Comparison of ENCODE assay signal across 1 cellular context in the genomic region with DNA sequence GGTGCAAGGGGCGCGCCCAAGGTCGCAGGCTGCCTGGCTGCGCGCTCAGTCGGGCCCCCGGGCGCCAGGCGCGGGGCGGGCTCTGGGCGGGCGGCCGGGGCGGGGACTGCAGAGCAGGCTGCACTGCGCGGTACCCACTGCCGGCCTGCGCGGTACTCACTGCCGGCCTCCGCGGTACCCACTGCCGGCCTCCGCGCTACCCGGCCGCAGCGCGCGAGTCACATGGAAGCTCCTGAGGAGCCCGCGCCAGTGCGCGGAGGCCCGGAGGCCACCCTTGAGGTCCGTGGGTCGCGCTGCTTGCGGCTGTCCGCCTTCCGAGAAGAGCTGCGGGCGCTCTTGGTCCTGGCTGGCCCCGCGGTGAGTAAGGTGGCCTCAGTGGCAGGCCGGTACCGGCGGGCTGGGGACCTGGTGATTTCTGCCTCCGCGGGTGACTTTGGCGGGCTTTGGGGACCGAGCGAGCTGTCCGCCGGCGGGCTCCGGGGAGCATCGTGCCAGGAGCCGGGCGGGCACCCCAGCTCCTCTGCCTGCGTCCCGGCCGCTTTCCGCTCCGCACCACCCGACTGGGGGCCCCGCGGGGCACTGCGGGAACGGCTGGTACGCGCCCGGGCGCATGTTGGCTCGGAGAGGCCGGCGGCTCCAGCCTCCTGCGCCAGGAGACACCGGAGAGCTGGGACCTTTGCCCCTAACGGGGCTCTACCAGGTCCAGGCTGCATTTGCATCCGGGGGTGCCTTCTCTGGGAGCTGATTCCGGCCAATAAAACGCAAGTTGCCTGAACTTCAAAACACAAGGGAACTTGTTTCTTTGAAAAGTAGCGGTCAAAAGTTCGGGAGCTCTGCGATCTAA.
A peak's percentile ranks its signal among the peaks of the same experiment; 100 is the strongest.
TF ChIP-seq lines count a peak whose summit lies in the region.

A gene with protein sequence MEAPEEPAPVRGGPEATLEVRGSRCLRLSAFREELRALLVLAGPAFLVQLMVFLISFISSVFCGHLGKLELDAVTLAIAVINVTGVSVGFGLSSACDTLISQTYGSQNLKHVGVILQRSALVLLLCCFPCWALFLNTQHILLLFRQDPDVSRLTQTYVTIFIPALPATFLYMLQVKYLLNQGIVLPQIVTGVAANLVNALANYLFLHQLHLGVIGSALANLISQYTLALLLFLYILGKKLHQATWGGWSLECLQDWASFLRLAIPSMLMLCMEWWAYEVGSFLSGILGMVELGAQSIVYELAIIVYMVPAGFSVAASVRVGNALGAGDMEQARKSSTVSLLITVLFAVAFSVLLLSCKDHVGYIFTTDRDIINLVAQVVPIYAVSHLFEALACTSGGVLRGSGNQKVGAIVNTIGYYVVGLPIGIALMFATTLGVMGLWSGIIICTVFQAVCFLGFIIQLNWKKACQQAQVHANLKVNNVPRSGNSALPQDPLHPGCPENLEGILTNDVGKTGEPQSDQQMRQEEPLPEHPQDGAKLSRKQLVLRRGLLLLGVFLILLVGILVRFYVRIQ (plus strand): TSS at position 137 of the 844 bp plus-strand sequence. CDS start 86 bp downstream, at position 223.

TF ChIP-seq in HepG2, 621 proteins besides CTCF, POLR2A, EP300 and RAD21 (continued from another document and continues in another):
- TF ChIP-seq, protein P1, sequence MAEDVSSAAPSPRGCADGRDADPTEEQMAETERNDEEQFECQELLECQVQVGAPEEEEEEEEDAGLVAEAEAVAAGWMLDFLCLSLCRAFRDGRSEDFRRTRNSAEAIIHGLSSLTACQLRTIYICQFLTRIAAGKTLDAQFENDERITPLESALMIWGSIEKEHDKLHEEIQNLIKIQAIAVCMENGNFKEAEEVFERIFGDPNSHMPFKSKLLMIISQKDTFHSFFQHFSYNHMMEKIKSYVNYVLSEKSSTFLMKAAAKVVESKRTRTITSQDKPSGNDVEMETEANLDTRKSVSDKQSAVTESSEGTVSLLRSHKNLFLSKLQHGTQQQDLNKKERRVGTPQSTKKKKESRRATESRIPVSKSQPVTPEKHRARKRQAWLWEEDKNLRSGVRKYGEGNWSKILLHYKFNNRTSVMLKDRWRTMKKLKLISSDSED (CRISPR knock-in tag; IDR thresholded peaks at IDR 0.05): no peak
- TF ChIP-seq, protein P2, sequence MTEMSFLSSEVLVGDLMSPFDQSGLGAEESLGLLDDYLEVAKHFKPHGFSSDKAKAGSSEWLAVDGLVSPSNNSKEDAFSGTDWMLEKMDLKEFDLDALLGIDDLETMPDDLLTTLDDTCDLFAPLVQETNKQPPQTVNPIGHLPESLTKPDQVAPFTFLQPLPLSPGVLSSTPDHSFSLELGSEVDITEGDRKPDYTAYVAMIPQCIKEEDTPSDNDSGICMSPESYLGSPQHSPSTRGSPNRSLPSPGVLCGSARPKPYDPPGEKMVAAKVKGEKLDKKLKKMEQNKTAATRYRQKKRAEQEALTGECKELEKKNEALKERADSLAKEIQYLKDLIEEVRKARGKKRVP (CRISPR knock-in tag; IDR thresholded peaks at IDR 0.05): peak in 1 of 2 experiments; percentile 27; a peak in 1 of 4 replicates
- TF ChIP-seq NBN (conservative IDR thresholded peaks at IDR 0.05) (no peak), ZNF775 (CRISPR knock-in tag; IDR thresholded peaks at IDR 0.05; ENCODE audit: borderline replicate concordance) (no peak), ZNF33A (CRISPR knock-in tag; IDR thresholded peaks at IDR 0.05; ENCODE audit: borderline replicate concordance) (no peak), MXD4 (CRISPR knock-in tag; IDR thresholded peaks at IDR 0.05) (no peak), MTA3 (CRISPR knock-in tag; IDR thresholded peaks at IDR 0.05) (no peak), MAFK (conservative IDR thresholded peaks at IDR 0.05 in 1 of 2, IDR thresholded peaks at IDR 0.05 in 1 of 2; ENCODE audit: low read length in 2 of 2) (no peak), NFE2 (CRISPR knock-in tag; IDR thresholded peaks at IDR 0.05) (no peak), SRF (IDR thresholded peaks at IDR 0.05; ENCODE audit: low read depth, low read length) (no peak), IKZF4 (CRISPR knock-in tag; IDR thresholded peaks at IDR 0.05; ENCODE audit: borderline replicate concordance, low read depth, not compliant biosample characterization) (no peak), TCF7 (IDR thresholded peaks at IDR 0.05; ENCODE audit: low read depth) (no peak), ZC3H4 (CRISPR knock-in tag; IDR thresholded peaks at IDR 0.05; ENCODE audit: borderline replicate concordance) (no peak), MAZ (IDR thresholded peaks at IDR 0.05; ENCODE audit: borderline replicate concordance, low read depth, low read length) (no peak), MAZ (CRISPR knock-in tag; IDR thresholded peaks at IDR 0.05; ENCODE audit: low read depth) (peak; percentile 56), ZNF543 (CRISPR knock-in tag; IDR thresholded peaks at IDR 0.05) (no peak), CC2D1A (CRISPR knock-in tag; IDR thresholded peaks at IDR 0.05) (no peak), ARNT2 (CRISPR knock-in tag; IDR thresholded peaks at IDR 0.05; ENCODE audit: low read depth) (no peak), ZNF567 (CRISPR knock-in tag; IDR thresholded peaks at IDR 0.05; ENCODE audit: borderline replicate concordance) (no peak), NPAS2 (CRISPR knock-in tag; IDR thresholded peaks at IDR 0.05; ENCODE audit: borderline replicate concordance) (no peak)
- TF ChIP-seq, protein P3, sequence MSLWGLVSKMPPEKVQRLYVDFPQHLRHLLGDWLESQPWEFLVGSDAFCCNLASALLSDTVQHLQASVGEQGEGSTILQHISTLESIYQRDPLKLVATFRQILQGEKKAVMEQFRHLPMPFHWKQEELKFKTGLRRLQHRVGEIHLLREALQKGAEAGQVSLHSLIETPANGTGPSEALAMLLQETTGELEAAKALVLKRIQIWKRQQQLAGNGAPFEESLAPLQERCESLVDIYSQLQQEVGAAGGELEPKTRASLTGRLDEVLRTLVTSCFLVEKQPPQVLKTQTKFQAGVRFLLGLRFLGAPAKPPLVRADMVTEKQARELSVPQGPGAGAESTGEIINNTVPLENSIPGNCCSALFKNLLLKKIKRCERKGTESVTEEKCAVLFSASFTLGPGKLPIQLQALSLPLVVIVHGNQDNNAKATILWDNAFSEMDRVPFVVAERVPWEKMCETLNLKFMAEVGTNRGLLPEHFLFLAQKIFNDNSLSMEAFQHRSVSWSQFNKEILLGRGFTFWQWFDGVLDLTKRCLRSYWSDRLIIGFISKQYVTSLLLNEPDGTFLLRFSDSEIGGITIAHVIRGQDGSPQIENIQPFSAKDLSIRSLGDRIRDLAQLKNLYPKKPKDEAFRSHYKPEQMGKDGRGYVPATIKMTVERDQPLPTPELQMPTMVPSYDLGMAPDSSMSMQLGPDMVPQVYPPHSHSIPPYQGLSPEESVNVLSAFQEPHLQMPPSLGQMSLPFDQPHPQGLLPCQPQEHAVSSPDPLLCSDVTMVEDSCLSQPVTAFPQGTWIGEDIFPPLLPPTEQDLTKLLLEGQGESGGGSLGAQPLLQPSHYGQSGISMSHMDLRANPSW (CRISPR knock-in tag; IDR thresholded peaks at IDR 0.05; ENCODE audit: borderline replicate concordance): no peak
- TF ChIP-seq, protein P4, sequence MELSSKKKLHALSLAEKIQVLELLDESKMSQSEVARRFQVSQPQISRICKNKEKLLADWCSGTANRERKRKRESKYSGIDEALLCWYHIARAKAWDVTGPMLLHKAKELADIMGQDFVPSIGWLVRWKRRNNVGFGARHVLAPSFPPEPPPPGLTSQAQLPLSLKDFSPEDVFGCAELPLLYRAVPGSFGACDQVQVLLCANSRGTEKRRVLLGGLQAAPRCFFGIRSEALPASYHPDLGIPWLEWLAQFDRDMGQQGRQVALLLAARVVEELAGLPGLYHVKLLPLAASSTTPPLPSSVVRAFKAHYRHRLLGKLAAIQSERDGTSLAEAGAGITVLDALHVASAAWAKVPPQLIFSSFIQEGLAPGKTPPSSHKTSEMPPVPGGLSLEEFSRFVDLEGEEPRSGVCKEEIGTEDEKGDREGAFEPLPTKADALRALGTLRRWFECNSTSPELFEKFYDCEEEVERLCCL (CRISPR knock-in tag; IDR thresholded peaks at IDR 0.05; ENCODE audit: borderline replicate concordance): 0 out of 2 replicates have a peak, but pooled peaks have one; percentile 0
- TF ChIP-seq, protein P5, sequence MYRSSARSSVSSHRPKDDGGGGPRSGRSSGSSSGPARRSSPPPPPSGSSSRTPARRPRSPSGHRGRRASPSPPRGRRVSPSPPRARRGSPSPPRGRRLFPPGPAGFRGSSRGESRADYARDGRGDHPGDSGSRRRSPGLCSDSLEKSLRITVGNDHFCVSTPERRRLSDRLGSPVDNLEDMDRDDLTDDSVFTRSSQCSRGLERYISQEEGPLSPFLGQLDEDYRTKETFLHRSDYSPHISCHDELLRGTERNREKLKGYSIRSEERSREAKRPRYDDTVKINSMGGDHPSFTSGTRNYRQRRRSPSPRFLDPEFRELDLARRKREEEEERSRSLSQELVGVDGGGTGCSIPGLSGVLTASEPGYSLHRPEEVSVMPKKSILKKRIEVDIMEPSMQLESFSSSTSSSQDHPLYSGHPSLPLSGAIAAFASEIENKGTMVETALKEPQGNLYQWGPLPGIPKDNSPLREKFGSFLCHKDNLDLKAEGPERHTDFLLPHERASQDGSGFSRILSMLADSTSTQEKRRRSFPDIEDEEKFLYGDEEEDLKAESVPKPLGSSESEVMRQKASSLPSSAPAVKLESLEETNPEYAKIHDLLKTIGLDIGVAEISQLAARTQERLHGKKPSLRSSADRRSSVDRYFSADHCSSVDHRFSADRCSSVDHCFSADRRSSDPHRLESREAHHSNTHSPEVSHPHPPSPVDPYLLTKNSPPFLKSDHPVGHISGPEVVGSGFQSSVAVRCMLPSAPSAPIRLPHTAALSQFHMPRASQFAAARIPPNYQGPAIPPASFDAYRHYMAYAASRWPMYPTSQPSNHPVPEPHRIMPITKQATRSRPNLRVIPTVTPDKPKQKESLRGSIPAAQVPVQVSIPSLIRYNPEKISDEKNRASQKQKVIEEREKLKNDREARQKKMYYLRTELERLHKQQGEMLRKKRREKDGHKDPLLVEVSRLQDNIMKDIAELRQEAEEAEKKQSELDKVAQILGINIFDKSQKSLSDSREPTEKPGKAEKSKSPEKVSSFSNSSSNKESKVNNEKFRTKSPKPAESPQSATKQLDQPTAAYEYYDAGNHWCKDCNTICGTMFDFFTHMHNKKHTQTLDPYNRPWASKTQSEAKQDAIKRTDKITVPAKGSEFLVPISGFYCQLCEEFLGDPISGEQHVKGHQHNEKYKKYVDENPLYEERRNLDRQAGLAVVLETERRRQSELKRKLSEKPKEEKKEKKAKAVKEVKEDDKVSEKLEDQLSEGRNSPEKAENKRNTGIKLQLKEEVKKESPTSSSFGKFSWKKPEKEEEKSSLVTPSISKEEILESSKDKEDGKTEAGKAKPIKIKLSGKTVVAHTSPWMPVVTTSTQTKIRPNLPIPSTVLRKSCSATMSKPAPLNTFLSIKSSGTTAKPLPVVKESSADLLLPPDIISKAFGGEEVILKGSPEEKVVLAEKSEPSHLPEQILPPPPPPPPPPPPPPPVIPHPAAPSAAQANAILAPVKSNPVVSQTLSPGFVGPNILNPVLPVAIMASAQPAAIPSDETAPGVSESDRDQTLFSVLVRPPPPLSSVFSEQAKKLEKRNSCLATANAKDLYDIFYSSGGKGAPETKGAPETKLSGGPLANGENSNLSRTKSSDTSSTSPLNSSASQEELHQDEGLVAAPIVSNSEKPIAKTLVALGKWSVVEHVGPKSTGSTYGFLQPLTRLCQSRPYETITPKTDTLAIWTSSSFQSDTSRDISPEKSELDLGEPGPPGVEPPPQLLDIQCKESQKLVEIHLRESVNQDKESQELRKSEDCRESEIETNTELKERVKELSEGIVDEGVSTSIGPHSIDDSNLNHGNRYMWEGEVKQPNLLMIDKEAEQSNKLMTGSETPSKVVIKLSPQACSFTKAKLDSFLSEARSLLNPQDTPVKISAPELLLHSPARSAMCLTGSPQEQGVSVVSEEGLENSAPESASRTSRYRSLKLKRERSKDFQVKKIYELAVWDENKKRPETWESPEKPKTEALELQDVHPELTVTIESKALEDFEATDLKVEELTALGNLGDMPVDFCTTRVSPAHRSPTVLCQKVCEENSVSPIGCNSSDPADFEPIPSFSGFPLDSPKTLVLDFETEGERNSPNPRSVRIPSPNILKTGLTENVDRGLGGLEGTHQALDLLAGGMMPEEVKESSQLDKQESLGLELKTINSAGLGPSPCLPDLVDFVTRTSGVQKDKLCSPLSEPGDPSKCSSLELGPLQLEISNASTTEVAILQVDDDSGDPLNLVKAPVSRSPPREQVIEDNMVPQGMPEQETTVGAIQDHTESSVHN (CRISPR knock-in tag; IDR thresholded peaks at IDR 0.05): no peak
- TF ChIP-seq, protein P6, sequence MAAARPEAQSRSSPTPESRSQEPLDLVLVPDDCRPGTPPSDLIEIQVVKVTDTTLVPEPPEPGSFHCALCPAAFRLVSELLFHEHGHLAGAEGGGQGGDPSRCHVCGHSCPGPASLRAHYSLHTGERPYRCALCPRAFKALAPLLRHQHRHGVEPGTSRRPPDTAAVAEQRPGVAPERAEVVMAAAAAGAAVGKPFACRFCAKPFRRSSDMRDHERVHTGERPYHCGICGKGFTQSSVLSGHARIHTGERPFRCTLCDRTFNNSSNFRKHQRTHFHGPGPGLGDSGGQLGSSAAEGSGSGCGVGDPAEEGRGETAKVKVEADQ (CRISPR knock-in tag; IDR thresholded peaks at IDR 0.05; ENCODE audit: borderline replicate concordance): no peak
- TF ChIP-seq, protein P7, sequence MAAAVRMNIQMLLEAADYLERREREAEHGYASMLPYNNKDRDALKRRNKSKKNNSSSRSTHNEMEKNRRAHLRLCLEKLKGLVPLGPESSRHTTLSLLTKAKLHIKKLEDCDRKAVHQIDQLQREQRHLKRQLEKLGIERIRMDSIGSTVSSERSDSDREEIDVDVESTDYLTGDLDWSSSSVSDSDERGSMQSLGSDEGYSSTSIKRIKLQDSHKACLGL (CRISPR knock-in tag; IDR thresholded peaks at IDR 0.05): no peak; the same call in 1 of the 2 replicates
- TF ChIP-seq, protein P8, sequence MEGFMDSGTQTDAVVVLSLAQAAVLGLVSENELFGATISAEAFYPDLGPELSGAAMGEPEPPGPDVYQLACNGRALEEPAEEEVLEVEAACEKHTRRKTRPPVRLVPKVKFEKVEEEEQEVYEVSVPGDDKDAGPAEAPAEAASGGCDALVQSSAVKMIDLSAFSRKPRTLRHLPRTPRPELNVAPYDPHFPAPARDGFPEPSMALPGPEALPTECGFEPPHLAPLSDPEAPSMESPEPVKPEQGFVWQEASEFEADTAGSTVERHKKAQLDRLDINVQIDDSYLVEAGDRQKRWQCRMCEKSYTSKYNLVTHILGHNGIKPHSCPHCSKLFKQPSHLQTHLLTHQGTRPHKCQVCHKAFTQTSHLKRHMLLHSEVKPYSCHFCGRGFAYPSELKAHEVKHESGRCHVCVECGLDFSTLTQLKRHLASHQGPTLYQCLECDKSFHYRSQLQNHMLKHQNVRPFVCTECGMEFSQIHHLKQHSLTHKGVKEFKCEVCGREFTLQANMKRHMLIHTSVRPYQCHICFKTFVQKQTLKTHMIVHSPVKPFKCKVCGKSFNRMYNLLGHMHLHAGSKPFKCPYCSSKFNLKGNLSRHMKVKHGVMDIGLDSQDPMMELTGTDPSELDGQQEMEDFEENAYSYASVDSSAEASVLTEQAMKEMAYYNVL (CRISPR knock-in tag; IDR thresholded peaks at IDR 0.05; ENCODE audit: borderline replicate concordance): peak; percentile 83
- TF ChIP-seq, protein P9, sequence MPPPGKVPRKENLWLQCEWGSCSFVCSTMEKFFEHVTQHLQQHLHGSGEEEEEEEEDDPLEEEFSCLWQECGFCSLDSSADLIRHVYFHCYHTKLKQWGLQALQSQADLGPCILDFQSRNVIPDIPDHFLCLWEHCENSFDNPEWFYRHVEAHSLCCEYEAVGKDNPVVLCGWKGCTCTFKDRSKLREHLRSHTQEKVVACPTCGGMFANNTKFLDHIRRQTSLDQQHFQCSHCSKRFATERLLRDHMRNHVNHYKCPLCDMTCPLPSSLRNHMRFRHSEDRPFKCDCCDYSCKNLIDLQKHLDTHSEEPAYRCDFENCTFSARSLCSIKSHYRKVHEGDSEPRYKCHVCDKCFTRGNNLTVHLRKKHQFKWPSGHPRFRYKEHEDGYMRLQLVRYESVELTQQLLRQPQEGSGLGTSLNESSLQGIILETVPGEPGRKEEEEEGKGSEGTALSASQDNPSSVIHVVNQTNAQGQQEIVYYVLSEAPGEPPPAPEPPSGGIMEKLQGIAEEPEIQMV (CRISPR knock-in tag; IDR thresholded peaks at IDR 0.05; ENCODE audit: low read depth): no peak; the same call in 1 of the 2 replicates
